ENCODE assay signal across 16 cellular contexts in the genomic region with DNA sequence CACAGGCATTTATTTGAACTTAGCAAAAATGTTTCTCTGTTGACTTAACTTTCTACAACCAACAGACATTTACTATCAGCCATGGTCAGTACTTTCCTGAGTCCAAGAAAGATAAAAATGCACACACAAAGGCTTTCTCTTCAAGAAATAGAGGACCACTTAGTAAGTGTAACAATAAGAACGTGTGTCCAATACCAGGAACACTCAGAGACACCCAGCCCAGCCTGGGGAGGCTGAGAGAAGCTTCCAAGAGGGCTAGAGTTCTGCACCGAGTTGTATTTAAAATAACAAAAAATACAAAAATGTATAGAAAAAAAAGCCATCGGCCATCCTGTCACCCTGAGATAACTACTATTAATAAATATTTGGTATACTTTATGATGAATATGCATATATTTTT. TPM values are rescaled to one million over a fixed set of nuclear protein-coding genes. Genes with fewer than 3 reads are reported as not detected.
A peak's percentile ranks its signal among the peaks of the same experiment; 100 is the strongest.
DNase-seq lines count a peak whose midpoint lies in the region; ATAC-seq and TF ChIP-seq lines count a peak whose summit lies in the region.
"Had no signal": no experiment of that assay in that cellular context is flagged by ENCODE, and none has a peak within 500 bp of the region (broad histone marks: within the 10 kb centered on the region; RNA-seq: fewer than 3 reads in every experiment).

No MANE protein-coding gene starts in this region.

- DNase-seq in left ventricle myocardium inferior (no peak), Right ventricle myocardium inferior (ENCODE audit: missing footprints) (no peak), left lung (no peak), tibial artery (no peak), NCI-H2107 treated with DMSO at 0.1 percent for 48 hours (lab: John Stamatoyannopoulos, UW; ENCODE audit: unreplicated experiment) (no peak), NCI-H1092 treated with DMSO at 0.1 percent for 48 hours (lab: John Stamatoyannopoulos, UW) (no peak), left ventricle myocardium superior (no peak), mesenteric fat pad (ENCODE audit: low spot score) (no peak)
- DNase-seq: CD8-positive, alpha-beta memory T cell; HCEC 1CT; HFFc6 had no signal

- peak overlapping the region; percentile 63 for H3K27ac ChIP-seq in left ventricle myocardium inferior (replicated peaks)
- H3K27ac ChIP-seq in left lung, result no peak overlapping the region
- H3K27ac ChIP-seq in tibial artery, result peak overlapping the region; percentile 42 to 70
- H3K27ac ChIP-seq: 22Rv1 had no signal

- H3K4me1 ChIP-seq in left ventricle myocardium inferior (peaks cover 74% of the 10 kb centered on the region), left lung (peaks cover 25 to 47% of the 10 kb centered on the region in 2 donors), tibial artery (peaks cover 0 to 62% (median 38%) of the 10 kb centered on the region in 4 donors)
- H3K4me1 ChIP-seq: Caco-2 had no signal

- TF ChIP-seq CTCF in left ventricle myocardium inferior (IDR thresholded peaks at IDR 0.05; ENCODE audit: borderline replicate concordance) (no peak), left lung (IDR thresholded peaks at IDR 0.05) (no peak), tibial artery (IDR thresholded peaks at IDR 0.05) (no peak)

- ATAC-seq in Right ventricle myocardium inferior (no peak), left lung (peak; percentile 39), left ventricle myocardium superior (no peak)

- no peak overlapping the region for H3K4me3 ChIP-seq in left ventricle myocardium inferior
- no peak overlapping the region for H3K4me3 ChIP-seq in left lung
- no peak overlapping the region for H3K4me3 ChIP-seq in tibial artery

- intact Hi-C loops in left ventricle myocardium inferior (cut with micrococcal nuclease), result no loop called here
- intact Hi-C loops in Right ventricle myocardium inferior (cut with DNase I), result no loop called here
- intact Hi-C loops in left lung (cut with DNase I), result no loop called here
- intact Hi-C loops in tibial artery (cut with DNase I; ENCODE audit: low total_unique reads), result loop anchor here (5.0 kb wide), 1 partner anchor 38 kb away; a partner anchor contains a TSS
- intact Hi-C loops in left ventricle myocardium superior (cut with micrococcal nuclease), result no loop called here

- H3K9me3 ChIP-seq in left ventricle myocardium inferior (replicated peaks) (no peaks in the 10 kb centered on the region), left lung (no peaks in the 10 kb centered on the region), tibial artery (no peaks in the 10 kb centered on the region)
- H3K9me3 ChIP-seq: Caco-2 had no signal

- no peaks in the 10 kb centered on the region for H3K27me3 ChIP-seq in left ventricle myocardium inferior (ENCODE audit: low read depth)
- H3K27me3 ChIP-seq in left lung, result no peaks in the 10 kb centered on the region
- H3K27me3 ChIP-seq in tibial artery, result no peaks in the 10 kb centered on the region

- H3K36me3 ChIP-seq in left ventricle myocardium inferior (peaks cover 23% of the 10 kb centered on the region), left lung (no peaks in the 10 kb centered on the region), tibial artery (peaks cover 0 to 21% (median 15%) of the 10 kb centered on the region in 3 donors)

RNA-seq across cellular contexts. Expression of a gene that starts 35.8 kb away (rescaled TPM):
- total RNA-seq in left ventricle myocardium inferior (21.1 TPM), Right ventricle myocardium inferior (21.8 TPM), left lung (10 to 100 TPM; 11.0 to 13.2 TPM), left ventricle myocardium superior (12.2 TPM), mesenteric fat pad (41.7 TPM)
- total RNA-seq: Caco-2 had no signal

RNA-seq across cellular contexts. Expression of a gene that starts 54.3 kb away (rescaled TPM):
- total RNA-seq in left ventricle myocardium inferior, result not detected
- not detected for total RNA-seq in Right ventricle myocardium inferior
- under 1 TPM in 1 of 2 donors, not detected in 1; 0.26 TPM for total RNA-seq in left lung
- not detected for total RNA-seq in left ventricle myocardium superior
- not detected for total RNA-seq in mesenteric fat pad
- total RNA-seq: A673; Caco-2; CD8-positive, alpha-beta memory T cell; H4; HFFc6; HT1080 had no signal

Comparison
In these comparisons a context has a peak if more than half of its experiments do, and no peak if none do; other contexts are left out.
1. H3K27ac ChIP-seq: peak in left ventricle myocardium inferior (single experiment) and tibial artery (2 of 2); none in left lung (0 of 2).